17 cellular contexts compared by ENCODE assay signal in genomic region chr14:68590233-68590535, GRCh38.
DNase-seq lines count a peak whose midpoint lies in the region; ATAC-seq and TF ChIP-seq lines count a peak whose summit lies in the region.
"Had no signal": no experiment of that assay in that cellular context is flagged by ENCODE, and none has a peak within 500 bp of the region (broad histone marks: within the 10 kb centered on the region; RNA-seq: fewer than 3 reads in every experiment).

No MANE protein-coding gene starts in this region.

- H3K27me3 Mint-ChIP-seq in CD8-positive, alpha-beta T cell (ENCODE audit: low read depth): no peaks in the 10 kb centered on the region
- H3K27me3 Mint-ChIP-seq: activated CD4-positive, alpha-beta memory T cell treated with anti-CD3 and anti-CD28 coated beads, Interleukin-2, amount 10 ng/mL, durations not matched to agents 7 days and 5 days; stimulated activated naive CD8-positive, alpha-beta T cell treated with anti-CD3 and anti-CD28 coated beads, Interleukin-15, Interleukin-2, amounts not matched to agents 100 ng/mL and 50 ng/mL, for 24 hours had no signal

- no peaks in the 10 kb centered on the region for H3K36me3 Mint-ChIP-seq in CD8-positive, alpha-beta T cell

- 98% methylated on average over 3 of the region's 3 CpGs for WGBS in right cardiac atrium

- POLR2A ChIA-PET in CD8-positive, alpha-beta T cell (lab: Charles Lee): no interaction called here

- peaks cover 17% of the 10 kb centered on the region for H3K4me1 Mint-ChIP-seq in CD8-positive, alpha-beta T cell (ENCODE audit: low read depth)

- peak overlapping the region; percentile 16 for H3K9ac ChIP-seq in skeletal muscle satellite cell (ENCODE audit: low read depth, low read length)

- intact Hi-C loops in right cardiac atrium (cut with DNase I): no loop called here
- intact Hi-C loops in left cardiac atrium (cut with DNase I): no loop called here
- intact Hi-C loops in CD8-positive, alpha-beta T cell (cut with DNase I, micrococcal nuclease): loop anchor here in 1 of 2 experiments (10.0 kb wide), 1 partner anchor 135 kb away; no protein-coding TSS in a partner anchor

- no peak overlapping the region for H3K4me3 Mint-ChIP-seq in CD8-positive, alpha-beta T cell
- H3K4me3 Mint-ChIP-seq: activated CD4-positive, alpha-beta memory T cell treated with anti-CD3 and anti-CD28 coated beads, Interleukin-2, amount 10 ng/mL, durations not matched to agents 7 days and 5 days; stimulated activated naive CD8-positive, alpha-beta T cell treated with anti-CD3 and anti-CD28 coated beads, Interleukin-15, Interleukin-2, amounts not matched to agents 100 ng/mL and 50 ng/mL, for 24 hours had no signal

- DNase-seq in right cardiac atrium: peak in 1 of 3 donors; percentile 33
- DNase-seq in left cardiac atrium: no peak
- peak; percentile 88 for DNase-seq in mesenteric fat pad (ENCODE audit: low spot score)
- DNase-seq in CD8-positive, alpha-beta T cell: no peak
- DNase-seq in BE2C: no peak
- DNase-seq in hypothalamus (lab: John Stamatoyannopoulos, UW): no peak
- DNase-seq: activated CD4-positive, alpha-beta memory T cell treated with anti-CD3 and anti-CD28 coated beads, Interleukin-2, amount 10 ng/mL, durations not matched to agents 7 days and 5 days; amniotic stem cell; erythroblast; Karpas-422; NCI-H510A treated with DMSO at 0.1 percent for 48 hours; PC-3; SW 1271 had no signal

- CTCF ChIA-PET in CD8-positive, alpha-beta T cell (lab: Charles Lee): no interaction called here

- no peaks in the 10 kb centered on the region for H3K9me3 ChIP-seq in right cardiac atrium (ENCODE audit: control insufficient read depth, low read length)
- no peaks in the 10 kb centered on the region for H3K9me3 ChIP-seq in skeletal muscle satellite cell (replicated peaks; ENCODE audit: low read length)
- H3K9me3 ChIP-seq in CD8-positive, alpha-beta T cell (ENCODE audit: low read length): no peaks in the 10 kb centered on the region
- H3K9me3 ChIP-seq in BE2C: no peaks in the 10 kb centered on the region
- H3K9me3 ChIP-seq: neutrophil had no signal

- no peak overlapping the region for H3K27ac Mint-ChIP-seq in CD8-positive, alpha-beta T cell
- H3K27ac Mint-ChIP-seq: activated CD4-positive, alpha-beta memory T cell treated with anti-CD3 and anti-CD28 coated beads, Interleukin-2, amount 10 ng/mL, durations not matched to agents 7 days and 5 days; stimulated activated naive CD8-positive, alpha-beta T cell treated with anti-CD3 and anti-CD28 coated beads, Interleukin-15, Interleukin-2, amounts not matched to agents 100 ng/mL and 50 ng/mL, for 24 hours had no signal

- H3K36me3 ChIP-seq in skeletal muscle satellite cell (ENCODE audit: insufficient read depth, low read length): no peaks in the 10 kb centered on the region
- H3K36me3 ChIP-seq in CD8-positive, alpha-beta T cell (ENCODE audit: insufficient read depth, low read length): no peaks in the 10 kb centered on the region
- H3K36me3 ChIP-seq in BE2C: no peaks in the 10 kb centered on the region
- H3K36me3 ChIP-seq: neutrophil had no signal

- TF ChIP-seq CTCF in CD8-positive, alpha-beta T cell (IDR thresholded peaks at IDR 0.05): no peak
- no peak for TF ChIP-seq CTCF in BE2C (IDR thresholded peaks at IDR 0.05; ENCODE audit: low read depth, low read length)

- ATAC-seq in right cardiac atrium (no peak), left cardiac atrium (no peak), HG02840 (IDR thresholded peaks at IDR 0.05; ENCODE audit: low FRiP score, unreplicated experiment) (no peak)
- ATAC-seq in CD8-positive, alpha-beta T cell: no peak
- ATAC-seq: PC-3 had no signal

- H3K9me3 Mint-ChIP-seq in CD8-positive, alpha-beta T cell: no peaks in the 10 kb centered on the region
- H3K9me3 Mint-ChIP-seq: activated CD4-positive, alpha-beta memory T cell treated with anti-CD3 and anti-CD28 coated beads, Interleukin-2, amount 10 ng/mL, durations not matched to agents 7 days and 5 days; stimulated activated naive CD8-positive, alpha-beta T cell treated with anti-CD3 and anti-CD28 coated beads, Interleukin-15, Interleukin-2, amounts not matched to agents 100 ng/mL and 50 ng/mL, for 24 hours had no signal

- H3K4me1 ChIP-seq in right cardiac atrium (ENCODE audit: control insufficient read depth, insufficient read depth, low read length) (peaks cover 23% of the 10 kb centered on the region), skeletal muscle satellite cell (ENCODE audit: control insufficient read depth, insufficient read depth, low read length) (peaks cover 57% of the 10 kb centered on the region), BE2C (peaks cover 4% of the 10 kb centered on the region)
- peaks cover 12% of the 10 kb centered on the region for H3K4me1 ChIP-seq in CD8-positive, alpha-beta T cell (ENCODE audit: insufficient read depth, low read length)

- H3K4me3 ChIP-seq in right cardiac atrium (ENCODE audit: low read length) (no peak overlapping the region), skeletal muscle satellite cell (ENCODE audit: low read length) (no peak overlapping the region), BE2C (ENCODE audit: low read depth, low read length) (no peak overlapping the region)
- no peak overlapping the region for H3K4me3 ChIP-seq in CD8-positive, alpha-beta T cell (ENCODE audit: low read depth, low read length)

- no peak overlapping the region for H3K4me2 ChIP-seq in skeletal muscle satellite cell (ENCODE audit: low read length)

- H3K27me3 ChIP-seq in right cardiac atrium (ENCODE audit: control insufficient read depth, insufficient read depth): no peaks in the 10 kb centered on the region
- H3K27me3 ChIP-seq in skeletal muscle satellite cell (ENCODE audit: control insufficient read depth, insufficient read depth, low read length): no peaks in the 10 kb centered on the region
- no peaks in the 10 kb centered on the region for H3K27me3 ChIP-seq in CD8-positive, alpha-beta T cell (ENCODE audit: insufficient read depth, low read length)
- H3K27me3 ChIP-seq in BE2C: no peaks in the 10 kb centered on the region
- H3K27me3 ChIP-seq: neutrophil had no signal

- peak overlapping the region; percentile 43 for H3K27ac ChIP-seq in right cardiac atrium (ENCODE audit: low read length)
- H3K27ac ChIP-seq in CD8-positive, alpha-beta T cell (ENCODE audit: low read depth, low read length): no peak overlapping the region
- H3K27ac ChIP-seq: neutrophil had no signal
